In genomic region chr12:67069451-67070306, GRCh38 we compare ENCODE assay signal across 8 cellular contexts.
DNase-seq lines count a peak whose midpoint lies in the region; ATAC-seq, FAIRE-seq and TF ChIP-seq lines count a peak whose summit lies in the region.

No MANE protein-coding gene starts in this region.

- DNase-seq in D721Med (ENCODE audit: insufficient read length, low spot score), result no peak
- peak; percentile 38 for DNase-seq in HuH-7 (ENCODE audit: low spot score)
- peak in 1 of 2 donors; percentile 3 for DNase-seq in cardiac fibroblast (ENCODE audit: low read depth in 2 of 2)
- peak; percentile 3 for DNase-seq in HepG2 (ENCODE audit: low spot score)
- peak; percentile 2 for DNase-seq in stimulated activated CD8-positive, alpha-beta memory T cell treated with anti-CD3 and anti-CD28 coated beads, Interleukin-15, amount 100 ng/mL, for 24 hours (ENCODE audit: low read depth)
- no peak for DNase-seq in KG1 (lab: John Stamatoyannopoulos, UW)

- no peak overlapping the region for H3K27ac ChIP-seq in HepG2 (ENCODE audit: extremely low read length, insufficient read depth, low read length)

- peak; percentile 12 for TF ChIP-seq CTCF in D721Med (IDR thresholded peaks at IDR 0.05; ENCODE audit: insufficient read depth, missing control alignments)
- TF ChIP-seq CTCF in cardiac fibroblast (IDR thresholded peaks at IDR 0.05; ENCODE audit: low read depth, low read length), result no peak
- TF ChIP-seq CTCF in HepG2 (CRISPR knock-in tag; IDR thresholded peaks at IDR 0.05), result no peak

- TF ChIP-seq EP300 in HepG2 (IDR thresholded peaks at IDR 0.05; ENCODE audit: low read depth in 2 of 2, low read length in 2 of 2) (no peak), HepG2 (CRISPR knock-in tag; IDR thresholded peaks at IDR 0.05; ENCODE audit: borderline replicate concordance) (no peak)

- TF ChIP-seq POLR2A in HepG2 (IDR thresholded peaks at IDR 0.05; ENCODE audit: insufficient read depth in 1 of 2, low read depth in 2 of 2, low read length in 2 of 2), result no peak

- H3K27ac Mint-ChIP-seq in T-helper 1 cell treated with Interleukin-12 subunit alpha and Interleukin-12 subunit beta and Interleukin-4 antibody, amounts not matched to agents 30 μg/mL and 1 μg/mL, for 36 hours, result no peak overlapping the region

- ATAC-seq in GM21360 (IDR thresholded peaks at IDR 0.05; ENCODE audit: unreplicated experiment), result peak; percentile 57
- ATAC-seq in HepG2, result peak; percentile 82

- no peak for TF ChIP-seq RAD21 in HepG2 (CRISPR knock-in tag; IDR thresholded peaks at IDR 0.05)

- CTCF ChIA-PET in HepG2 (lab: Yijun Ruan, JAX; ENCODE audit: low intra/inter-chr PET ratio, low total read pairs), result no interaction called here

- peak overlapping the region; percentile 52 for H3K4me2 ChIP-seq in HepG2 (ENCODE audit: low read depth, low read length)

- intact Hi-C loops in HepG2 (cut with micrococcal nuclease; ENCODE audit: unreplicated experiment), result no loop called here

- no TSS peak for BruUV-seq in HepG2 (replicated peaks; lab: Mats Ljungman, UMichigan)

- H3K4me1 ChIP-seq in HepG2 (ENCODE audit: insufficient read depth, low read length), result peaks cover 6% of the 10 kb centered on the region; the same call in 1 of the 2 replicates

- no peaks in the 10 kb centered on the region for H3K9me3 ChIP-seq in HepG2 (ENCODE audit: low read length)

- no peaks in the 10 kb centered on the region for H3K79me2 ChIP-seq in HepG2 (ENCODE audit: insufficient read depth, low read length)

- in situ Hi-C loops in HepG2 (cut with HindIII; ENCODE audit: extremely low pct_ligation_motif_present, low pct_unique_long_range_greater_than_20kb), result no loop called here

- H3K9me3 Mint-ChIP-seq in T-helper 1 cell treated with Interleukin-12 subunit alpha and Interleukin-12 subunit beta and Interleukin-4 antibody, amounts not matched to agents 30 μg/mL and 1 μg/mL, for 36 hours, result no peaks in the 10 kb centered on the region

- H3K4me1 Mint-ChIP-seq in T-helper 1 cell treated with Interleukin-12 subunit alpha and Interleukin-12 subunit beta and Interleukin-4 antibody, amounts not matched to agents 30 μg/mL and 1 μg/mL, for 36 hours (ENCODE audit: low read depth), result peaks cover 14% of the 10 kb centered on the region

- no peak overlapping the region for H2AFZ ChIP-seq in HepG2 (ENCODE audit: low read length)

- POLR2A ChIA-PET in HepG2 (lab: Yijun Ruan, JAX), result no interaction called here

- H3K4me3 Mint-ChIP-seq in T-helper 1 cell treated with Interleukin-12 subunit alpha and Interleukin-12 subunit beta and Interleukin-4 antibody, amounts not matched to agents 30 μg/mL and 1 μg/mL, for 36 hours, result peak overlapping the region; percentile 81

- peaks cover 2% of the 10 kb centered on the region for H3K36me3 Mint-ChIP-seq in T-helper 1 cell treated with Interleukin-12 subunit alpha and Interleukin-12 subunit beta and Interleukin-4 antibody, amounts not matched to agents 30 μg/mL and 1 μg/mL, for 36 hours (ENCODE audit: low read depth)

- no peak overlapping the region for H3K9ac ChIP-seq in HepG2 (ENCODE audit: insufficient read depth, low read depth, low read length)

- H3K4me3 ChIP-seq in cardiac fibroblast (replicated peaks in 1 of 2; ENCODE audit: low read depth in 2 of 2, low read length in 2 of 2) (peak overlapping the region; percentile 38 to 46), HepG2 (replicated peaks in 1 of 3; ENCODE audit: insufficient read depth in 1 of 3, low read depth in 2 of 3, low read length in 3 of 3) (peak overlapping the region; percentile 34 to 69 (median 46); a peak in 4 of 6 replicates)

- 6% methylated on average over 13 of the region's 68 CpGs for WGBS in HepG2 (ENCODE audit: low lambda C conversion rate)

- no peaks in the 10 kb centered on the region for H4K20me1 ChIP-seq in HepG2 (ENCODE audit: insufficient read depth, low read length)

- H3K27me3 Mint-ChIP-seq in T-helper 1 cell treated with Interleukin-12 subunit alpha and Interleukin-12 subunit beta and Interleukin-4 antibody, amounts not matched to agents 30 μg/mL and 1 μg/mL, for 36 hours (ENCODE audit: low read depth), result peaks cover 57% of the 10 kb centered on the region

- H3K36me3 ChIP-seq in HepG2 (replicated peaks in 1 of 2; ENCODE audit: control insufficient read depth in 1 of 2, insufficient read depth in 2 of 2, low read length in 2 of 2), result no peaks in the 10 kb centered on the region

- H3K27me3 ChIP-seq in HepG2 (ENCODE audit: control insufficient read depth in 1 of 2, insufficient read depth in 2 of 2, low read length in 2 of 2), result peaks cover 4 to 35% of the 10 kb centered on the region in 2 experiments; a peak in 4 of 5 replicates

- peak; percentile 6 for FAIRE-seq in D721Med (lab: Jason Lieb, UNC)
- no peak for FAIRE-seq in HepG2 (lab: Jason Lieb, UNC)

TF ChIP-seq in HepG2, 621 proteins besides CTCF, POLR2A, EP300 and RAD21:
- TF ChIP-seq ATF7-NPFF (CRISPR knock-in tag; IDR thresholded peaks at IDR 0.05; ENCODE audit: low read depth), result no peak
- TF ChIP-seq TAF15 (IDR thresholded peaks at IDR 0.05; ENCODE audit: low read depth, low read length, poor library complexity, severe bottlenecking), result no peak
- peak; percentile 14 for TF ChIP-seq XRCC5 (optimal IDR thresholded peaks at IDR 0.05; ENCODE audit: low read length)
- TF ChIP-seq ZNF770 (CRISPR knock-in tag; IDR thresholded peaks at IDR 0.05), result peak; percentile 74
- no peak for TF ChIP-seq SOX5 (CRISPR knock-in tag; IDR thresholded peaks at IDR 0.05; ENCODE audit: borderline replicate concordance)
- TF ChIP-seq ZNF572 (CRISPR knock-in tag; IDR thresholded peaks at IDR 0.05), result no peak
- TF ChIP-seq ZNF350 (CRISPR knock-in tag; IDR thresholded peaks at IDR 0.05; ENCODE audit: borderline replicate concordance, low read depth), result no peak
- TF ChIP-seq KDM2A (CRISPR knock-in tag; IDR thresholded peaks at IDR 0.05; ENCODE audit: borderline replicate concordance, low read depth), result 0 out of 2 replicates have a peak, but pooled peaks have one; percentile 11
- no peak for TF ChIP-seq ZNF264 (CRISPR knock-in tag; IDR thresholded peaks at IDR 0.05)
- TF ChIP-seq HOXD1 (CRISPR knock-in tag; IDR thresholded peaks at IDR 0.05), result no peak

Comparison
In these comparisons a context has a peak if more than half of its experiments do, and no peak if none do; other contexts are left out.
1. DNase-seq: peak in HuH-7 (single experiment), HepG2 (single experiment) and stimulated activated CD8-positive, alpha-beta memory T cell treated with anti-CD3 and anti-CD28 coated beads, Interleukin-15, amount 100 ng/mL, for 24 hours (single experiment); none in D721Med (single experiment) and KG1 (single experiment).